In the genomic region with DNA sequence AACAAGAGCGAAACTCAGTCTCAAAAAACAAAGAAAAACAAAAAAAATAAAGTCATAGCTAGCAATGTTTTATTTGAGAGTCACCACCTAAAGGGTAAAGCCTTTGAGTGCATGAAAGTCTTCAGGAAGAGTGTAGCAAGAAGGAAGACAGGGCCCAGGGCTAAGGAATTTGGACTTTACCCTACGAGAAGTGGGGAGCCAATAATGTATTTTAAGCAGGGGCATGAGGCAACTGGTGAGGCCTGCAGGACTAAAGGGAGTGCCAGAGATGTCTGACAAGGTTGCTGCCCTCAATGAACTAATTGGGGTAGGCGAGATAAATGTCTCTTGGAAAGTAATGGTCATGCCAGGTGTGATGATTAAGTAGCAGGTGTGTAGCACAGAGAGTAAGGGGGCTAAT, we compare ENCODE assay signal across 26 cellular contexts. TPM values are rescaled to one million over a fixed set of nuclear protein-coding genes. Genes with fewer than 3 reads are reported as not detected.
"Had no signal": no experiment of that assay in that cellular context is flagged by ENCODE, and none has a peak within 500 bp of the region (broad histone marks: within the 10 kb centered on the region; RNA-seq: fewer than 3 reads in every experiment).

No MANE protein-coding gene starts in this region.

- H3K36me3 ChIP-seq: brain microvascular endothelial cell, cardiac muscle cell, Peyer's patch, SJCRH30 had no signal

- H3K27me3 ChIP-seq: brain microvascular endothelial cell, cardiac muscle cell, Peyer's patch, SJCRH30 had no signal

- DNase-seq: activated B cell treated with CpG ODN at 0.5 μM for 24 hours; activated CD4-positive, alpha-beta T cell treated with anti-CD3 and anti-CD28 coated beads for 1 hour; activated CD4-positive, alpha-beta T cell treated with anti-CD3 and anti-CD28 coated beads, Interleukin-2, amount 10 ng/mL, durations not matched to agents 24 days and 14 days; activated CD4-positive, alpha-beta T cell treated with anti-CD3 and anti-CD28 coated beads, Interleukin-2, amount 50 U/mL, for 48 hours; activated gamma-delta T cell; activated naive CD4-positive, alpha-beta T cell treated with anti-CD3 and anti-CD28 coated beads for 36 hours; activated T-cell treated with anti-CD3 and anti-CD28 coated beads, Interleukin-2, amount 50 U/mL, for 4 hours; amygdala; brain microvascular endothelial cell; KG1; NCI-H1092; NCI-H1417 treated with DMSO at 0.1 percent for 48 hours; NCI-H187; NCI-H2081; NCI-H446; NCI-H524; Peyer's patch; Right ventricle myocardium superior; SJCRH30; SK-N-SH; T-helper 1 cell had no signal

- H3K27me3 Mint-ChIP-seq: activated T-helper 17 cell treated with anti-CD3 and anti-CD28 coated beads, Interleukin-2, amount 50 U/mL, for 72 hours had no signal

- H3K9ac ChIP-seq: SK-N-SH had no signal

- ATAC-seq: activated T-cell treated with anti-CD3 and anti-CD28 coated beads, Interleukin-2, amount 50 U/mL, for 4 hours; activated T-helper 17 cell treated with anti-CD3 and anti-CD28 coated beads, Interleukin-2, amount 50 U/mL, for 72 hours had no signal

- H3K4me3 ChIP-seq: cardiac muscle cell, Peyer's patch, SJCRH30 had no signal

- H3K27ac ChIP-seq: brain microvascular endothelial cell, cardiac muscle cell, Peyer's patch, RWPE1, SJCRH30 had no signal

- H3K9me3 ChIP-seq: Peyer's patch, SJCRH30, SK-N-SH had no signal

- H3K36me3 Mint-ChIP-seq: activated naive CD8-positive, alpha-beta T cell had no signal

- H3K4me1 ChIP-seq: SJCRH30 had no signal

- H3K4me1 Mint-ChIP-seq: activated B cell treated with CpG ODN at 0.5 μM for 24 hours; activated CD4-positive, alpha-beta T cell treated with anti-CD3 and anti-CD28 coated beads, Interleukin-2, amount 10 ng/mL, durations not matched to agents 24 days and 14 days; activated T-helper 17 cell treated with anti-CD3 and anti-CD28 coated beads, Interleukin-2, amount 50 U/mL, for 72 hours had no signal

- H3K4me2 ChIP-seq: SK-N-SH had no signal

- H3K27ac Mint-ChIP-seq: activated B cell treated with CpG ODN at 0.5 μM for 24 hours; activated CD4-positive, alpha-beta T cell treated with anti-CD3 and anti-CD28 coated beads, Interleukin-2, amount 10 ng/mL, durations not matched to agents 24 days and 14 days; activated naive CD4-positive, alpha-beta T cell treated with anti-CD3 and anti-CD28 coated beads for 36 hours; activated naive CD8-positive, alpha-beta T cell; activated T-helper 17 cell treated with anti-CD3 and anti-CD28 coated beads, Interleukin-2, amount 50 U/mL, for 72 hours had no signal

- H3K4me3 Mint-ChIP-seq: activated B cell treated with CpG ODN at 0.5 μM for 24 hours; activated CD4-positive, alpha-beta T cell treated with anti-CD3 and anti-CD28 coated beads, Interleukin-2, amount 10 ng/mL, durations not matched to agents 24 days and 14 days; activated naive CD4-positive, alpha-beta T cell treated with anti-CD3 and anti-CD28 coated beads for 36 hours; activated naive CD8-positive, alpha-beta T cell; activated T-cell treated with anti-CD3 and anti-CD28 coated beads, Interleukin-2, amount 50 U/mL, for 4 hours; activated T-helper 17 cell treated with anti-CD3 and anti-CD28 coated beads, Interleukin-2, amount 50 U/mL, for 72 hours had no signal

- H3K9me3 Mint-ChIP-seq: activated B cell treated with CpG ODN at 0.5 μM for 24 hours; activated CD4-positive, alpha-beta T cell treated with anti-CD3 and anti-CD28 coated beads, Interleukin-2, amount 10 ng/mL, durations not matched to agents 24 days and 14 days; activated naive CD4-positive, alpha-beta T cell treated with anti-CD3 and anti-CD28 coated beads for 36 hours; activated T-helper 17 cell treated with anti-CD3 and anti-CD28 coated beads, Interleukin-2, amount 50 U/mL, for 72 hours had no signal

RNA-seq across cellular contexts. Expression of a gene that starts 31.7 kb away (rescaled TPM):
- total RNA-seq: activated CD4-positive, alpha-beta T cell treated with anti-CD3 and anti-CD28 coated beads, Interleukin-2, amount 10 ng/mL, durations not matched to agents 24 days and 14 days; activated naive CD4-positive, alpha-beta T cell treated with anti-CD3 and anti-CD28 coated beads for 36 hours; LHCN-M2 had no signal
- polyA plus RNA-seq: cardiac muscle cell, SK-N-SH had no signal
